Comparison of ENCODE assay signal across 13 cellular contexts in genomic region chr11:282630-283360, GRCh38.
DNase-seq lines count a peak whose midpoint lies in the region; ATAC-seq and TF ChIP-seq lines count a peak whose summit lies in the region.
"Had no signal": no experiment of that assay in that cellular context is flagged by ENCODE, and none has a peak within 500 bp of the region (broad histone marks: within the 10 kb centered on the region; RNA-seq: fewer than 3 reads in every experiment).

No MANE protein-coding gene starts in this region.

- H3K27me3 Mint-ChIP-seq in activated naive CD8-positive, alpha-beta T cell treated with anti-CD3 and anti-CD28 coated beads, Interleukin-2, amount 50 U/mL, for 24 hours, result peaks cover 36% of the 10 kb centered on the region
- peaks cover 8% of the 10 kb centered on the region for H3K27me3 Mint-ChIP-seq in nephron progenitor cell (ENCODE audit: low read depth, poor library complexity)

- no peak for ATAC-seq in activated naive CD8-positive, alpha-beta T cell treated with anti-CD3 and anti-CD28 coated beads, Interleukin-2, amount 50 U/mL, for 24 hours
- ATAC-seq in HG02840 (IDR thresholded peaks at IDR 0.05; ENCODE audit: low FRiP score, unreplicated experiment), result no peak
- ATAC-seq: left cardiac atrium had no signal

- peaks cover 59% of the 10 kb centered on the region for H3K4me1 Mint-ChIP-seq in activated naive CD8-positive, alpha-beta T cell treated with anti-CD3 and anti-CD28 coated beads, Interleukin-2, amount 50 U/mL, for 24 hours
- H3K4me1 Mint-ChIP-seq in nephron progenitor cell, result peaks cover 59% of the 10 kb centered on the region

- no peaks in the 10 kb centered on the region for H3K9me3 Mint-ChIP-seq in activated naive CD8-positive, alpha-beta T cell treated with anti-CD3 and anti-CD28 coated beads, Interleukin-2, amount 50 U/mL, for 24 hours
- peaks cover 4% of the 10 kb centered on the region for H3K9me3 Mint-ChIP-seq in nephron progenitor cell

- peak overlapping the region; percentile 51 for H3K27ac Mint-ChIP-seq in activated naive CD8-positive, alpha-beta T cell treated with anti-CD3 and anti-CD28 coated beads, Interleukin-2, amount 50 U/mL, for 24 hours
- H3K27ac Mint-ChIP-seq in nephron progenitor cell, result peak overlapping the region; percentile 29

- DNase-seq in DMS53 (lab: John Stamatoyannopoulos, UW) (peak; percentile 48), DMS53 treated with DMSO at 0.1 percent for 48 hours (lab: John Stamatoyannopoulos, UW; ENCODE audit: unreplicated experiment) (no peak), GM20000 (ENCODE audit: low spot score) (peak; percentile 24), nephron progenitor cell (no peak), anterior cingulate cortex (lab: John Stamatoyannopoulos, UW) (no peak)
- no peak for DNase-seq in activated naive CD8-positive, alpha-beta T cell treated with anti-CD3 and anti-CD28 coated beads, Interleukin-2, amount 50 U/mL, for 24 hours
- no peak for DNase-seq in stimulated activated CD4-positive, alpha-beta T cell treated with anti-CD3 and anti-CD28 coated beads, Interleukin-4, amount 100 ng/mL, for 1 hour
- DNase-seq: activated gamma-delta T cell treated with Interleukin-2 at 50 U/mL for 16 hours, MG63, naive B cell, NCI-H82 had no signal

- no peak for TF ChIP-seq CTCF in GM20000 (IDR thresholded peaks at IDR 0.05; ENCODE audit: extremely low read depth, missing control alignments)
- no peak for TF ChIP-seq CTCF in nephron progenitor cell (IDR thresholded peaks at IDR 0.05)

- H3K36me3 Mint-ChIP-seq in activated naive CD8-positive, alpha-beta T cell treated with anti-CD3 and anti-CD28 coated beads, Interleukin-2, amount 50 U/mL, for 24 hours (ENCODE audit: low read depth), result peaks cover under 1% of the 10 kb centered on the region
- H3K36me3 Mint-ChIP-seq in nephron progenitor cell (ENCODE audit: low read depth), result no peaks in the 10 kb centered on the region
- H3K36me3 Mint-ChIP-seq: naive B cell had no signal

- H3K4me3 Mint-ChIP-seq in activated naive CD8-positive, alpha-beta T cell treated with anti-CD3 and anti-CD28 coated beads, Interleukin-2, amount 50 U/mL, for 24 hours, result peak overlapping the region; percentile 70
- peak overlapping the region; percentile 20 for H3K4me3 Mint-ChIP-seq in nephron progenitor cell

Comparison
In these comparisons a context has a peak if more than half of its experiments do, and no peak if none do; other contexts are left out.
1. DNase-seq: peak in DMS53 (single experiment) and GM20000 (single experiment); none in DMS53 treated with DMSO at 0.1 percent for 48 hours (single experiment), activated naive CD8-positive, alpha-beta T cell treated with anti-CD3 and anti-CD28 coated beads, Interleukin-2, amount 50 U/mL, for 24 hours (single experiment), nephron progenitor cell (single experiment), stimulated activated CD4-positive, alpha-beta T cell treated with anti-CD3 and anti-CD28 coated beads, Interleukin-4, amount 100 ng/mL, for 1 hour (single experiment) and anterior cingulate cortex (0 of 58).